ENCODE assay signal across 2 cellular contexts in genomic region chr5:40801771-40802562, GRCh38.
TF ChIP-seq lines count a peak whose summit lies in the region.

No MANE protein-coding gene starts in this region.

TF ChIP-seq in GM23338, 12 proteins besides CTCF, POLR2A, EP300 and RAD21:
- TF ChIP-seq ZNF114 (CRISPR knock-in tag; IDR thresholded peaks at IDR 0.05): no peak
- no peak for TF ChIP-seq JUNB (IDR thresholded peaks at IDR 0.05; ENCODE audit: unreplicated experiment)

TF ChIP-seq in K562, 482 proteins besides CTCF, POLR2A, EP300 and RAD21 (continues in another document):
- TF ChIP-seq HDGF (IDR thresholded peaks at IDR 0.05): no peak
- peak; percentile 80 for TF ChIP-seq MTA2 (IDR thresholded peaks at IDR 0.05; ENCODE audit: low read depth)
- TF ChIP-seq GABPA (tag; conservative IDR thresholded peaks at IDR 0.05; ENCODE audit: low read depth): no peak
- peak in 1 of 3 experiments; percentile 69; a peak in 1 of 6 replicates for TF ChIP-seq ZBTB11 (CRISPR knock-in tag; IDR thresholded peaks at IDR 0.05)
- TF ChIP-seq RBM15 (IDR thresholded peaks at IDR 0.05; ENCODE audit: insufficient read depth, low read length): no peak
- TF ChIP-seq MYNN (IDR thresholded peaks at IDR 0.05): peak; percentile 73; the same call in 1 of the 2 replicates
- TF ChIP-seq MYNN (CRISPR knock-in tag; IDR thresholded peaks at IDR 0.05): no peak
- peak; percentile 99 for TF ChIP-seq GATAD2B (IDR thresholded peaks at IDR 0.05; ENCODE audit: borderline replicate concordance)
- TF ChIP-seq MGA (IDR thresholded peaks at IDR 0.05): no peak
- TF ChIP-seq RHOXF2B (CRISPR knock-in tag; conservative IDR thresholded peaks at IDR 0.05): 0 out of 2 replicates have a peak, but pooled peaks have one; percentile 26
- no peak for TF ChIP-seq XRCC4 (IDR thresholded peaks at IDR 0.05; ENCODE audit: extremely low read depth, insufficient read depth, insufficient read length)
- peak; percentile 75; the same call in 1 of the 2 replicates for TF ChIP-seq TRIM28 (IDR thresholded peaks at IDR 0.05)
- TF ChIP-seq FOXA3 (CRISPR knock-in tag; conservative IDR thresholded peaks at IDR 0.05 in 1 of 2, IDR thresholded peaks at IDR 0.05 in 1 of 2): peak; percentile 38 to 67; a peak in 2 of 4 replicates
- TF ChIP-seq ZNF740 (CRISPR knock-in tag; IDR thresholded peaks at IDR 0.05): no peak
- no peak for TF ChIP-seq ZNF740 (tag; IDR thresholded peaks at IDR 0.05)
- peak; percentile 34 to 61; a peak in 2 of 4 replicates for TF ChIP-seq CSDE1 (IDR thresholded peaks at IDR 0.05)
- no peak for TF ChIP-seq ZNF282 (CRISPR knock-in tag; IDR thresholded peaks at IDR 0.05)
- TF ChIP-seq ZNF431 (CRISPR knock-in tag; IDR thresholded peaks at IDR 0.05): no peak
- TF ChIP-seq, protein P1, sequence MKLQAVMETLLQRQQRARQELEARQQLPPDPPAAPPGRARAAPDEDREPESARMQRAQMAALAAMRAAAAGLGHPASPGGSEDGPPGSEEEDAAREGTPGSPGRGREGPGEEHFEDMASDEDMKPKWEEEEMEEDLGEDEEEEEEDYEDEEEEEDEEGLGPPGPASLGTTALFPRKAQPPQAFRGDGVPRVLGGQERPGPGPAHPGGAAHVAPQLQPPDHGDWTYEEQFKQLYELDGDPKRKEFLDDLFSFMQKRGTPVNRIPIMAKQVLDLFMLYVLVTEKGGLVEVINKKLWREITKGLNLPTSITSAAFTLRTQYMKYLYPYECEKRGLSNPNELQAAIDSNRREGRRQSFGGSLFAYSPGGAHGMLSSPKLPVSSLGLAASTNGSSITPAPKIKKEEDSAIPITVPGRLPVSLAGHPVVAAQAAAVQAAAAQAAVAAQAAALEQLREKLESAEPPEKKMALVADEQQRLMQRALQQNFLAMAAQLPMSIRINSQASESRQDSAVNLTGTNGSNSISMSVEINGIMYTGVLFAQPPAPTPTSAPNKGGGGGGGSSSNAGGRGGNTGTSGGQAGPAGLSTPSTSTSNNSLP (IDR thresholded peaks at IDR 0.05; ENCODE audit: borderline replicate concordance, low read depth, low read length): peak; percentile 93
- TF ChIP-seq NFIX (CRISPR knock-in tag; IDR thresholded peaks at IDR 0.05; ENCODE audit: low read depth): no peak
- TF ChIP-seq CBX3 (IDR thresholded peaks at IDR 0.05; ENCODE audit: borderline replicate concordance in 1 of 2, low read length in 2 of 2): no peak; a peak in 1 of 3 replicates
- TF ChIP-seq, protein P2, sequence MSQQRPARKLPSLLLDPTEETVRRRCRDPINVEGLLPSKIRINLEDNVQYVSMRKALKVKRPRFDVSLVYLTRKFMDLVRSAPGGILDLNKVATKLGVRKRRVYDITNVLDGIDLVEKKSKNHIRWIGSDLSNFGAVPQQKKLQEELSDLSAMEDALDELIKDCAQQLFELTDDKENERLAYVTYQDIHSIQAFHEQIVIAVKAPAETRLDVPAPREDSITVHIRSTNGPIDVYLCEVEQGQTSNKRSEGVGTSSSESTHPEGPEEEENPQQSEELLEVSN (IDR thresholded peaks at IDR 0.05; ENCODE audit: borderline replicate concordance in 1 of 2, extremely low read depth in 1 of 2, insufficient read depth in 1 of 2, insufficient read length in 1 of 2, low read depth in 1 of 2, low read length in 1 of 2, poor library complexity in 1 of 2, severe bottlenecking in 1 of 2): no peak
- no peak for TF ChIP-seq ZNF347 (CRISPR knock-in tag; IDR thresholded peaks at IDR 0.05; ENCODE audit: low read depth)
- TF ChIP-seq TCFL5 (CRISPR knock-in tag; conservative IDR thresholded peaks at IDR 0.05): no peak
- no peak for TF ChIP-seq ZNF76 (CRISPR knock-in tag; IDR thresholded peaks at IDR 0.05; ENCODE audit: borderline replicate concordance)
- no peak for TF ChIP-seq PURB (CRISPR knock-in tag; IDR thresholded peaks at IDR 0.05; ENCODE audit: low read depth)
- no peak for TF ChIP-seq RBM22 (IDR thresholded peaks at IDR 0.05; ENCODE audit: low read depth, low read length, poor library complexity, severe bottlenecking)
- no peak for TF ChIP-seq ARHGAP35 (IDR thresholded peaks at IDR 0.05; ENCODE audit: partially characterized antibody)
- no peak for TF ChIP-seq SIRT6 (IDR thresholded peaks at IDR 0.05; ENCODE audit: low read depth, low read length)
- TF ChIP-seq HDAC6 (IDR thresholded peaks at IDR 0.05; ENCODE audit: low read depth, low read length): no peak
- TF ChIP-seq, protein P3, sequence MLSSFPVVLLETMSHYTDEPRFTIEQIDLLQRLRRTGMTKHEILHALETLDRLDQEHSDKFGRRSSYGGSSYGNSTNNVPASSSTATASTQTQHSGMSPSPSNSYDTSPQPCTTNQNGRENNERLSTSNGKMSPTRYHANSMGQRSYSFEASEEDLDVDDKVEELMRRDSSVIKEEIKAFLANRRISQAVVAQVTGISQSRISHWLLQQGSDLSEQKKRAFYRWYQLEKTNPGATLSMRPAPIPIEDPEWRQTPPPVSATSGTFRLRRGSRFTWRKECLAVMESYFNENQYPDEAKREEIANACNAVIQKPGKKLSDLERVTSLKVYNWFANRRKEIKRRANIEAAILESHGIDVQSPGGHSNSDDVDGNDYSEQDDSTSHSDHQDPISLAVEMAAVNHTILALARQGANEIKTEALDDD (IDR thresholded peaks at IDR 0.05): peak; percentile 94
- 0 out of 2 replicates have a peak, but pooled peaks have one; percentile 18 for TF ChIP-seq XRCC5 (IDR thresholded peaks at IDR 0.05; ENCODE audit: low read depth, low read length)
- TF ChIP-seq SLC30A9 (CRISPR knock-in tag; IDR thresholded peaks at IDR 0.05): no peak
- peak; percentile 80 to 82; a peak in 3 of 4 replicates for TF ChIP-seq TRIM24 (IDR thresholded peaks at IDR 0.05)
- TF ChIP-seq PHTF2 (CRISPR knock-in tag; IDR thresholded peaks at IDR 0.05): no peak
- no peak for TF ChIP-seq NCOA4 (IDR thresholded peaks at IDR 0.05; ENCODE audit: partially characterized antibody)
- no peak for TF ChIP-seq FIP1L1 (IDR thresholded peaks at IDR 0.05; ENCODE audit: low read depth, low read length, poor library complexity, severe bottlenecking)
- no peak for TF ChIP-seq TGIF2 (CRISPR knock-in tag; IDR thresholded peaks at IDR 0.05)
- no peak for TF ChIP-seq CGGBP1 (CRISPR knock-in tag; IDR thresholded peaks at IDR 0.05)
- no peak for TF ChIP-seq TSC22D4 (tag; IDR thresholded peaks at IDR 0.05)
- no peak for TF ChIP-seq ILK (tag; IDR thresholded peaks at IDR 0.05; ENCODE audit: borderline replicate concordance, low read depth)
- TF ChIP-seq, protein P4, sequence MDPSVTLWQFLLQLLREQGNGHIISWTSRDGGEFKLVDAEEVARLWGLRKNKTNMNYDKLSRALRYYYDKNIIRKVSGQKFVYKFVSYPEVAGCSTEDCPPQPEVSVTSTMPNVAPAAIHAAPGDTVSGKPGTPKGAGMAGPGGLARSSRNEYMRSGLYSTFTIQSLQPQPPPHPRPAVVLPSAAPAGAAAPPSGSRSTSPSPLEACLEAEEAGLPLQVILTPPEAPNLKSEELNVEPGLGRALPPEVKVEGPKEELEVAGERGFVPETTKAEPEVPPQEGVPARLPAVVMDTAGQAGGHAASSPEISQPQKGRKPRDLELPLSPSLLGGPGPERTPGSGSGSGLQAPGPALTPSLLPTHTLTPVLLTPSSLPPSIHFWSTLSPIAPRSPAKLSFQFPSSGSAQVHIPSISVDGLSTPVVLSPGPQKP (CRISPR knock-in tag; IDR thresholded peaks at IDR 0.05): no peak
- TF ChIP-seq ZNF764 (CRISPR knock-in tag; IDR thresholded peaks at IDR 0.05; ENCODE audit: low read depth): no peak
- TF ChIP-seq ZNF23 (CRISPR knock-in tag; IDR thresholded peaks at IDR 0.05): 0 out of 2 replicates have a peak, but pooled peaks have one; percentile 52
